Comparison of ENCODE assay signal across 15 cellular contexts in genomic region chr18:10449396-10449795, GRCh38. TPM values are rescaled to one million over a fixed set of nuclear protein-coding genes. Genes with fewer than 3 reads are reported as not detected.
DNase-seq lines count a peak whose midpoint lies in the region; ATAC-seq and TF ChIP-seq lines count a peak whose summit lies in the region.
"Had no signal": no experiment of that assay in that cellular context is flagged by ENCODE, and none has a peak within 500 bp of the region (broad histone marks: within the 10 kb centered on the region; RNA-seq: fewer than 3 reads in every experiment).

No MANE protein-coding gene starts in this region.

- in situ Hi-C loops in G401 (cut with HindIII; ENCODE audit: low sequenced_read_pairs): no loop called here

- DNase-seq in DMS 273 treated with DMSO at 0.1 percent for 48 hours (lab: John Stamatoyannopoulos, UW) (peak; percentile 29), adipocyte (ENCODE audit: low read depth) (peak; percentile 52), fibroblast of peridontal ligament (ENCODE audit: extremely low read depth) (peak; percentile 38), NK-92 (lab: John Stamatoyannopoulos, UW; ENCODE audit: unreplicated experiment) (no peak), G401 (ENCODE audit: low spot score) (no peak)
- DNase-seq: BE2C; CD8-positive, alpha-beta T cell; COR-L47; DMS53; H7 had no signal

- H3K9me3 ChIP-seq in HEK293 (ENCODE audit: control insufficient read depth, insufficient read depth, low read depth, low read length): no peaks in the 10 kb centered on the region
- no peaks in the 10 kb centered on the region for H3K9me3 ChIP-seq in adipocyte (ENCODE audit: control insufficient read depth, low read length)
- H3K9me3 ChIP-seq: A549, BE2C had no signal

- CTCF ChIA-PET in HEK293 (lab: Yijun Ruan, JAX): no interaction called here

- TF ChIP-seq CTCF in HEK293 (tag by site-specific recombination; IDR thresholded peaks at IDR 0.05): no peak

- H3K27me3 ChIP-seq in adipocyte (replicated peaks; ENCODE audit: control insufficient read depth, insufficient read depth, low read length): peaks cover 14% of the 10 kb centered on the region
- H3K27me3 ChIP-seq: BE2C had no signal

- no peak overlapping the region for H3K9ac ChIP-seq in adipocyte (ENCODE audit: low read length)

- POLR2A ChIA-PET in HEK293 (lab: Yijun Ruan, JAX): no interaction called here

- H3K4me1 ChIP-seq in HEK293 (ENCODE audit: control insufficient read depth, insufficient read depth, low read length): peaks cover 20% of the 10 kb centered on the region
- H3K4me1 ChIP-seq in adipocyte (ENCODE audit: control insufficient read depth, insufficient read depth, low read length): peaks cover 7% of the 10 kb centered on the region
- H3K4me1 ChIP-seq: A549, BE2C had no signal

- no peak overlapping the region for H3K27ac ChIP-seq in HEK293 (ENCODE audit: extremely low read depth, low read depth, low read length)
- H3K27ac ChIP-seq: A549 had no signal

- H3K4me3 ChIP-seq in HEK293 (ENCODE audit: low read depth, low read length) (no peak overlapping the region), adipocyte (ENCODE audit: low read length) (no peak overlapping the region)
- H3K4me3 ChIP-seq: A549, GM23338 had no signal

- H3K36me3 ChIP-seq in HEK293 (ENCODE audit: control insufficient read depth in 2 of 2, insufficient read depth in 1 of 2, low read length in 2 of 2) (no peaks in the 10 kb centered on the region), adipocyte (ENCODE audit: control insufficient read depth, insufficient read depth, low read length, severe bottlenecking) (no peaks in the 10 kb centered on the region)
- H3K36me3 ChIP-seq: BE2C had no signal

- no peak for ATAC-seq in SK-N-SH treated with all-trans-retinoic acid at 6 μM for 48 hours
- ATAC-seq: A549; CD8-positive, alpha-beta T cell; GM23338 had no signal

TF ChIP-seq in HEK293, 187 proteins besides CTCF, POLR2A, EP300 and RAD21 (continues in another document):
- TF ChIP-seq ZNF692 (tag by site-specific recombination; IDR thresholded peaks at IDR 0.05) (peak; percentile 32; the same call in 1 of the 2 replicates), KLF16 (tag by site-specific recombination; IDR thresholded peaks at IDR 0.05) (no peak), ZNF529 (tag by site-specific recombination; IDR thresholded peaks at IDR 0.05; ENCODE audit: insufficient replicate concordance) (no peak), ZSCAN30 (tag by site-specific recombination; IDR thresholded peaks at IDR 0.05) (peak; percentile 56; the same call in 1 of the 2 replicates), ZNF664 (tag by site-specific recombination; IDR thresholded peaks at IDR 0.05) (peak; percentile 68; the same call in 1 of the 2 replicates), PRDM6 (tag by site-specific recombination; IDR thresholded peaks at IDR 0.05) (0 out of 2 replicates have a peak, but pooled peaks have one; percentile 16), ZNF398 (tag by site-specific recombination; IDR thresholded peaks at IDR 0.05) (0 out of 2 replicates have a peak, but pooled peaks have one; percentile 24), ZNF514 (tag by site-specific recombination; IDR thresholded peaks at IDR 0.05) (no peak)

TF ChIP-seq in SK-N-SH treated with all-trans-retinoic acid at 6 μM for 48 hours, 23 proteins besides CTCF, POLR2A, EP300 and RAD21:
- TF ChIP-seq ARNTL (CRISPR knock-in tag; IDR thresholded peaks at IDR 0.05; ENCODE audit: borderline replicate concordance, low read depth): no peak
- no peak for TF ChIP-seq OSR1 (CRISPR knock-in tag; IDR thresholded peaks at IDR 0.05)
- TF ChIP-seq GLIS3 (CRISPR knock-in tag; IDR thresholded peaks at IDR 0.05): no peak
- TF ChIP-seq CSDC2 (CRISPR knock-in tag; IDR thresholded peaks at IDR 0.05): no peak
- TF ChIP-seq CREB5 (CRISPR knock-in tag; IDR thresholded peaks at IDR 0.05; ENCODE audit: low read depth): no peak
- TF ChIP-seq TSHZ2 (CRISPR knock-in tag; IDR thresholded peaks at IDR 0.05): no peak
- TF ChIP-seq ZNF565 (CRISPR knock-in tag; conservative IDR thresholded peaks at IDR 0.05; ENCODE audit: low read depth): no peak
- no peak for TF ChIP-seq ZFP3 (CRISPR knock-in tag; IDR thresholded peaks at IDR 0.05)
- no peak for TF ChIP-seq ZFP30 (CRISPR knock-in tag; IDR thresholded peaks at IDR 0.05)
- TF ChIP-seq SNAI2 (CRISPR knock-in tag; IDR thresholded peaks at IDR 0.05): no peak
- no peak for TF ChIP-seq ESRRG (CRISPR knock-in tag; IDR thresholded peaks at IDR 0.05)
- TF ChIP-seq TCF4 (CRISPR knock-in tag; IDR thresholded peaks at IDR 0.05; ENCODE audit: borderline replicate concordance): no peak
- no peak for TF ChIP-seq POU6F1 (CRISPR knock-in tag; IDR thresholded peaks at IDR 0.05; ENCODE audit: borderline replicate concordance, low read depth)

RNA-seq across cellular contexts. Expression of gene APCDD1, which starts 5.0 kb away (rescaled TPM):
- total RNA-seq in G401 (2014; rRNA removed; shearing (Covaris generic)): not detected in 2 replicates
- total RNA-seq: CD8-positive, alpha-beta T cell; HT-29 had no signal

Comparison
In these comparisons a context has a peak if more than half of its experiments do, and no peak if none do; other contexts are left out.
1. DNase-seq: peak in DMS 273 treated with DMSO at 0.1 percent for 48 hours (single experiment), adipocyte (single experiment) and fibroblast of peridontal ligament (single experiment); none in NK-92 (single experiment) and G401 (single experiment).